1 cellular context compared by ENCODE assay signal in genomic region chr9:137878146-137878941, GRCh38.
A peak's percentile ranks its signal among the peaks of the same experiment; 100 is the strongest.
TF ChIP-seq lines count a peak whose summit lies in the region.

No MANE protein-coding gene starts in this region.

TF ChIP-seq in H1, 55 proteins besides CTCF, POLR2A, EP300 and RAD21 (continued from another document):
- TF ChIP-seq, protein P1, sequence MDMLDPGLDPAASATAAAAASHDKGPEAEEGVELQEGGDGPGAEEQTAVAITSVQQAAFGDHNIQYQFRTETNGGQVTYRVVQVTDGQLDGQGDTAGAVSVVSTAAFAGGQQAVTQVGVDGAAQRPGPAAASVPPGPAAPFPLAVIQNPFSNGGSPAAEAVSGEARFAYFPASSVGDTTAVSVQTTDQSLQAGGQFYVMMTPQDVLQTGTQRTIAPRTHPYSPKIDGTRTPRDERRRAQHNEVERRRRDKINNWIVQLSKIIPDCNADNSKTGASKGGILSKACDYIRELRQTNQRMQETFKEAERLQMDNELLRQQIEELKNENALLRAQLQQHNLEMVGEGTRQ (IDR thresholded peaks at IDR 0.05; ENCODE audit: low read length) = no peak
- no peak for TF ChIP-seq POLR2AphosphoS5 (IDR thresholded peaks at IDR 0.05; ENCODE audit: low read depth, low read length)
- no peak for TF ChIP-seq BACH1 (IDR thresholded peaks at IDR 0.05; ENCODE audit: low read length)
- no peak for TF ChIP-seq EGR1 (IDR thresholded peaks at IDR 0.05; ENCODE audit: borderline replicate concordance, low read depth, low read length)
- no peak for TF ChIP-seq TEAD4 (IDR thresholded peaks at IDR 0.05; ENCODE audit: low read depth, low read length)
- no peak for TF ChIP-seq HDAC6 (IDR thresholded peaks at IDR 0.05; ENCODE audit: low read depth, low read length)
- TF ChIP-seq ASH2L (IDR thresholded peaks at IDR 0.05; ENCODE audit: low read length) = no peak
- TF ChIP-seq EZH2 (IDR thresholded peaks at IDR 0.05; ENCODE audit: low read depth, low read length, severe bottlenecking) = no peak
- TF ChIP-seq NANOG (IDR thresholded peaks at IDR 0.05; ENCODE audit: insufficient read depth, low read depth, low read length, poor library complexity, severe bottlenecking) = no peak
- TF ChIP-seq SUZ12 (IDR thresholded peaks at IDR 0.05; ENCODE audit: low read length) = no peak
- TF ChIP-seq CEBPB (IDR thresholded peaks at IDR 0.05; ENCODE audit: low read depth, low read length) = no peak
- TF ChIP-seq CBX5 (IDR thresholded peaks at IDR 0.05; ENCODE audit: low read depth, low read length) = no peak
- TF ChIP-seq SP2 (IDR thresholded peaks at IDR 0.05; ENCODE audit: low read length) = no peak
- TF ChIP-seq FOSL1 (IDR thresholded peaks at IDR 0.05; ENCODE audit: insufficient read depth, low read depth, low read length) = no peak
- no peak for TF ChIP-seq CBX8 (IDR thresholded peaks at IDR 0.05; ENCODE audit: borderline replicate concordance, low read depth, low read length)
- TF ChIP-seq TAF7 (optimal IDR thresholded peaks at IDR 0.05; ENCODE audit: borderline replicate concordance, low read depth, low read length) = peak; percentile 19
- no peak for TF ChIP-seq JUND (IDR thresholded peaks at IDR 0.05; ENCODE audit: low read length)
- TF ChIP-seq CHD2 (IDR thresholded peaks at IDR 0.05; ENCODE audit: low read length) = no peak
- TF ChIP-seq E2F6 (IDR thresholded peaks at IDR 0.05) = peak; percentile 73
- TF ChIP-seq SP4 (IDR thresholded peaks at IDR 0.05; ENCODE audit: low read length) = no peak
- no peak for TF ChIP-seq BCL11A (IDR thresholded peaks at IDR 0.05; ENCODE audit: low read depth in 2 of 2, low read length in 2 of 2)
- TF ChIP-seq RXRA (IDR thresholded peaks at IDR 0.05; ENCODE audit: insufficient read depth, low read depth, low read length) = no peak
- no peak for TF ChIP-seq SAP30 (IDR thresholded peaks at IDR 0.05; ENCODE audit: insufficient read depth, insufficient replicate concordance, low read length)
- TF ChIP-seq BRCA1 (IDR thresholded peaks at IDR 0.05; ENCODE audit: low read depth, low read length) = no peak
- TF ChIP-seq TCF12 (IDR thresholded peaks at IDR 0.05; ENCODE audit: low read depth, low read length) = no peak
- TF ChIP-seq SIRT6 (IDR thresholded peaks at IDR 0.05; ENCODE audit: low read length) = no peak
- TF ChIP-seq KDM4A (IDR thresholded peaks at IDR 0.05; ENCODE audit: low read depth, low read length, severe bottlenecking) = peak; percentile 77
- TF ChIP-seq GABPA (IDR thresholded peaks at IDR 0.05; ENCODE audit: borderline replicate concordance, insufficient read depth, low read length) = no peak
- TF ChIP-seq KDM5A (IDR thresholded peaks at IDR 0.05; ENCODE audit: low read length) = no peak
- TF ChIP-seq CTBP2 (IDR thresholded peaks at IDR 0.05; ENCODE audit: borderline replicate concordance, insufficient read depth, insufficient read length, low read length) = no peak
- TF ChIP-seq ZNF274 (IDR thresholded peaks at IDR 0.05; ENCODE audit: borderline replicate concordance, extremely low read depth, low read length) = no peak
- no peak for TF ChIP-seq CHD1 (IDR thresholded peaks at IDR 0.05; ENCODE audit: low read depth, low read length)
- TF ChIP-seq RBBP5 (IDR thresholded peaks at IDR 0.05; ENCODE audit: borderline replicate concordance, low read depth, low read length) = no peak
- peak; percentile 55 for TF ChIP-seq NRF1 (IDR thresholded peaks at IDR 0.05; ENCODE audit: low read depth, low read length)
- TF ChIP-seq SIN3A (conservative IDR thresholded peaks at IDR 0.05 in 1 of 2, IDR thresholded peaks at IDR 0.05 in 1 of 2; ENCODE audit: low read depth in 1 of 2, low read length in 2 of 2) = peak; percentile 58 to 76; a peak in 1 of 4 replicates
- TF ChIP-seq GTF2F1 (IDR thresholded peaks at IDR 0.05; ENCODE audit: borderline replicate concordance, low read depth, low read length) = no peak
- TF ChIP-seq, protein P2, sequence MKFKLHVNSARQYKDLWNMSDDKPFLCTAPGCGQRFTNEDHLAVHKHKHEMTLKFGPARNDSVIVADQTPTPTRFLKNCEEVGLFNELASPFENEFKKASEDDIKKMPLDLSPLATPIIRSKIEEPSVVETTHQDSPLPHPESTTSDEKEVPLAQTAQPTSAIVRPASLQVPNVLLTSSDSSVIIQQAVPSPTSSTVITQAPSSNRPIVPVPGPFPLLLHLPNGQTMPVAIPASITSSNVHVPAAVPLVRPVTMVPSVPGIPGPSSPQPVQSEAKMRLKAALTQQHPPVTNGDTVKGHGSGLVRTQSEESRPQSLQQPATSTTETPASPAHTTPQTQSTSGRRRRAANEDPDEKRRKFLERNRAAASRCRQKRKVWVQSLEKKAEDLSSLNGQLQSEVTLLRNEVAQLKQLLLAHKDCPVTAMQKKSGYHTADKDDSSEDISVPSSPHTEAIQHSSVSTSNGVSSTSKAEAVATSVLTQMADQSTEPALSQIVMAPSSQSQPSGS (IDR thresholded peaks at IDR 0.05; ENCODE audit: low read length) = no peak
- no peak for TF ChIP-seq YY1 (IDR thresholded peaks at IDR 0.05; ENCODE audit: low read depth, low read length)
- no peak for TF ChIP-seq SP1 (IDR thresholded peaks at IDR 0.05; ENCODE audit: low read depth, low read length)
- TF ChIP-seq, protein P3, sequence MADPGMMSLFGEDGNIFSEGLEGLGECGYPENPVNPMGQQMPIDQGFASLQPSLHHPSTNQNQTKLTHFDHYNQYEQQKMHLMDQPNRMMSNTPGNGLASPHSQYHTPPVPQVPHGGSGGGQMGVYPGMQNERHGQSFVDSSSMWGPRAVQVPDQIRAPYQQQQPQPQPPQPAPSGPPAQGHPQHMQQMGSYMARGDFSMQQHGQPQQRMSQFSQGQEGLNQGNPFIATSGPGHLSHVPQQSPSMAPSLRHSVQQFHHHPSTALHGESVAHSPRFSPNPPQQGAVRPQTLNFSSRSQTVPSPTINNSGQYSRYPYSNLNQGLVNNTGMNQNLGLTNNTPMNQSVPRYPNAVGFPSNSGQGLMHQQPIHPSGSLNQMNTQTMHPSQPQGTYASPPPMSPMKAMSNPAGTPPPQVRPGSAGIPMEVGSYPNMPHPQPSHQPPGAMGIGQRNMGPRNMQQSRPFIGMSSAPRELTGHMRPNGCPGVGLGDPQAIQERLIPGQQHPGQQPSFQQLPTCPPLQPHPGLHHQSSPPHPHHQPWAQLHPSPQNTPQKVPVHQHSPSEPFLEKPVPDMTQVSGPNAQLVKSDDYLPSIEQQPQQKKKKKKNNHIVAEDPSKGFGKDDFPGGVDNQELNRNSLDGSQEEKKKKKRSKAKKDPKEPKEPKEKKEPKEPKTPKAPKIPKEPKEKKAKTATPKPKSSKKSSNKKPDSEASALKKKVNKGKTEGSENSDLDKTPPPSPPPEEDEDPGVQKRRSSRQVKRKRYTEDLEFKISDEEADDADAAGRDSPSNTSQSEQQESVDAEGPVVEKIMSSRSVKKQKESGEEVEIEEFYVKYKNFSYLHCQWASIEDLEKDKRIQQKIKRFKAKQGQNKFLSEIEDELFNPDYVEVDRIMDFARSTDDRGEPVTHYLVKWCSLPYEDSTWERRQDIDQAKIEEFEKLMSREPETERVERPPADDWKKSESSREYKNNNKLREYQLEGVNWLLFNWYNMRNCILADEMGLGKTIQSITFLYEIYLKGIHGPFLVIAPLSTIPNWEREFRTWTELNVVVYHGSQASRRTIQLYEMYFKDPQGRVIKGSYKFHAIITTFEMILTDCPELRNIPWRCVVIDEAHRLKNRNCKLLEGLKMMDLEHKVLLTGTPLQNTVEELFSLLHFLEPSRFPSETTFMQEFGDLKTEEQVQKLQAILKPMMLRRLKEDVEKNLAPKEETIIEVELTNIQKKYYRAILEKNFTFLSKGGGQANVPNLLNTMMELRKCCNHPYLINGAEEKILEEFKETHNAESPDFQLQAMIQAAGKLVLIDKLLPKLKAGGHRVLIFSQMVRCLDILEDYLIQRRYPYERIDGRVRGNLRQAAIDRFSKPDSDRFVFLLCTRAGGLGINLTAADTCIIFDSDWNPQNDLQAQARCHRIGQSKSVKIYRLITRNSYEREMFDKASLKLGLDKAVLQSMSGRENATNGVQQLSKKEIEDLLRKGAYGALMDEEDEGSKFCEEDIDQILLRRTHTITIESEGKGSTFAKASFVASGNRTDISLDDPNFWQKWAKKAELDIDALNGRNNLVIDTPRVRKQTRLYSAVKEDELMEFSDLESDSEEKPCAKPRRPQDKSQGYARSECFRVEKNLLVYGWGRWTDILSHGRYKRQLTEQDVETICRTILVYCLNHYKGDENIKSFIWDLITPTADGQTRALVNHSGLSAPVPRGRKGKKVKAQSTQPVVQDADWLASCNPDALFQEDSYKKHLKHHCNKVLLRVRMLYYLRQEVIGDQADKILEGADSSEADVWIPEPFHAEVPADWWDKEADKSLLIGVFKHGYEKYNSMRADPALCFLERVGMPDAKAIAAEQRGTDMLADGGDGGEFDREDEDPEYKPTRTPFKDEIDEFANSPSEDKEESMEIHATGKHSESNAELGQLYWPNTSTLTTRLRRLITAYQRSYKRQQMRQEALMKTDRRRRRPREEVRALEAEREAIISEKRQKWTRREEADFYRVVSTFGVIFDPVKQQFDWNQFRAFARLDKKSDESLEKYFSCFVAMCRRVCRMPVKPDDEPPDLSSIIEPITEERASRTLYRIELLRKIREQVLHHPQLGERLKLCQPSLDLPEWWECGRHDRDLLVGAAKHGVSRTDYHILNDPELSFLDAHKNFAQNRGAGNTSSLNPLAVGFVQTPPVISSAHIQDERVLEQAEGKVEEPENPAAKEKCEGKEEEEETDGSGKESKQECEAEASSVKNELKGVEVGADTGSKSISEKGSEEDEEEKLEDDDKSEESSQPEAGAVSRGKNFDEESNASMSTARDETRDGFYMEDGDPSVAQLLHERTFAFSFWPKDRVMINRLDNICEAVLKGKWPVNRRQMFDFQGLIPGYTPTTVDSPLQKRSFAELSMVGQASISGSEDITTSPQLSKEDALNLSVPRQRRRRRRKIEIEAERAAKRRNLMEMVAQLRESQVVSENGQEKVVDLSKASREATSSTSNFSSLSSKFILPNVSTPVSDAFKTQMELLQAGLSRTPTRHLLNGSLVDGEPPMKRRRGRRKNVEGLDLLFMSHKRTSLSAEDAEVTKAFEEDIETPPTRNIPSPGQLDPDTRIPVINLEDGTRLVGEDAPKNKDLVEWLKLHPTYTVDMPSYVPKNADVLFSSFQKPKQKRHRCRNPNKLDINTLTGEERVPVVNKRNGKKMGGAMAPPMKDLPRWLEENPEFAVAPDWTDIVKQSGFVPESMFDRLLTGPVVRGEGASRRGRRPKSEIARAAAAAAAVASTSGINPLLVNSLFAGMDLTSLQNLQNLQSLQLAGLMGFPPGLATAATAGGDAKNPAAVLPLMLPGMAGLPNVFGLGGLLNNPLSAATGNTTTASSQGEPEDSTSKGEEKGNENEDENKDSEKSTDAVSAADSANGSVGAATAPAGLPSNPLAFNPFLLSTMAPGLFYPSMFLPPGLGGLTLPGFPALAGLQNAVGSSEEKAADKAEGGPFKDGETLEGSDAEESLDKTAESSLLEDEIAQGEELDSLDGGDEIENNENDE (IDR thresholded peaks at IDR 0.05; ENCODE audit: insufficient replicate concordance, low read length) = no peak
- TF ChIP-seq, protein P4, sequence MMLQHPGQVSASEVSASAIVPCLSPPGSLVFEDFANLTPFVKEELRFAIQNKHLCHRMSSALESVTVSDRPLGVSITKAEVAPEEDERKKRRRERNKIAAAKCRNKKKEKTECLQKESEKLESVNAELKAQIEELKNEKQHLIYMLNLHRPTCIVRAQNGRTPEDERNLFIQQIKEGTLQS (IDR thresholded peaks at IDR 0.05; ENCODE audit: insufficient read depth, low read depth, low read length) = no peak
- TF ChIP-seq PHF8 (conservative IDR thresholded peaks at IDR 0.05; ENCODE audit: low read depth, low read length) = no peak
TF ChIP-seq in H1: peak in this region for 6.
